In the genomic region with DNA sequence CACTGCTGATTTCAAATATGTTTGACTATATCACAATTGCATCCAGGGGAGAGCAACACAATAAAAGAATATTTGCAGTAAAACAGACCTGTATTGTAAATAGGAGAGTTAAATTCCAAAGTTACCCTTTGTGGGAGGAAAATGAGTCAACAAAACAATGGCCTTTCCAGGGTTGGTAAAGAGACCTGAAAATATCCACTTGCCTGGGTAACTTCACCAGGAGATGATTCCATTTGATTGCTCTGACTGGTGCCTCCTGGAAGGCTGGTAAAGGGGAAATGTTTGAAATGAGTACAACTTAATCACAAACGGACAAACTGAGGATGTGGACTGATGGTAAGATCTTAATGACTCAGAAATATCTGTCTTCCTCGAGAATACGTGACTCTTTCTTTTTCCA, we compare ENCODE assay signal across 14 cellular contexts.
"Had no signal": no experiment of that assay in that cellular context is flagged by ENCODE, and none has a peak within 500 bp of the region (broad histone marks: within the 10 kb centered on the region; RNA-seq: fewer than 3 reads in every experiment).

No MANE protein-coding gene starts in this region.

- H3K27ac ChIP-seq: colonic mucosa, left lung, lower lobe of right lung, stomach had no signal

- H3K27me3 ChIP-seq: colonic mucosa, left lung, stomach had no signal

- H3K4me1 ChIP-seq: colonic mucosa, left lung, lower lobe of right lung, stomach had no signal

- H3K4me3 ChIP-seq: colonic mucosa, left lung, lower lobe of right lung, stomach had no signal

- DNase-seq: colonic mucosa; dermis blood vessel endothelial cell; islet precursor cell; left lung; lower lobe of right lung; mesendoderm; naive thymus-derived CD4-positive, alpha-beta T cell; posterior cingulate gyrus; right cardiac atrium; small intestine; stimulated activated CD4-positive, alpha-beta T cell treated with anti-CD3 and anti-CD28 coated beads, Interleukin-12 subunit alpha, Interleukin-12 subunit beta, amount 100 ng/mL, for 4 hours; stimulated activated naive CD4-positive, alpha-beta T cell; stomach; trophoblast cell had no signal

- H3K4me1 Mint-ChIP-seq: naive thymus-derived CD4-positive, alpha-beta T cell had no signal

- H3K36me3 ChIP-seq: colonic mucosa, left lung, lower lobe of right lung, stomach had no signal

- H3K4me3 Mint-ChIP-seq: naive thymus-derived CD4-positive, alpha-beta T cell had no signal

- H3K9me3 ChIP-seq: colonic mucosa, left lung, lower lobe of right lung, stomach had no signal

- H3K27ac Mint-ChIP-seq: naive thymus-derived CD4-positive, alpha-beta T cell had no signal

- ATAC-seq: left lung; lower lobe of right lung; naive thymus-derived CD4-positive, alpha-beta T cell; right cardiac atrium had no signal
